Comparison of ENCODE assay signal across 18 cellular contexts in genomic region chr9:127237801-127238200, GRCh38. TPM values are rescaled to one million over a fixed set of nuclear protein-coding genes. Genes with fewer than 3 reads are reported as not detected.
A peak's percentile ranks its signal among the peaks of the same experiment; 100 is the strongest.
DNase-seq lines count a peak whose midpoint lies in the region; ATAC-seq, FAIRE-seq and TF ChIP-seq lines count a peak whose summit lies in the region.
"Had no signal": no experiment of that assay in that cellular context is flagged by ENCODE, and none has a peak within 500 bp of the region (broad histone marks: within the 10 kb centered on the region; RNA-seq: fewer than 3 reads in every experiment).

No MANE protein-coding gene starts in this region.

- H3K4me1 Mint-ChIP-seq in type B pancreatic cell (ENCODE audit: unreplicated experiment): peaks cover 24% of the 10 kb centered on the region
- no peaks in the 10 kb centered on the region for H3K4me1 Mint-ChIP-seq in activated CD4-positive, alpha-beta T cell treated with anti-CD3 and anti-CD28 coated beads for 36 hours

- peaks cover 0 to 32% (median 5%) of the 10 kb centered on the region in 12 donors for H3K4me1 ChIP-seq in heart left ventricle
- H3K4me1 ChIP-seq: BLaER1 treated with 17β-estradiol and CSF1 and Interleukin-3, amounts not matched to agents 10 nM and 100 nM had no signal

- no peak for TF ChIP-seq POLR2A in heart left ventricle (IDR thresholded peaks at IDR 0.05)

- H3K4me3 ChIP-seq in heart left ventricle (no peak overlapping the region), bronchial epithelial cell (ENCODE audit: low read depth, low read length) (no peak overlapping the region)
- H3K4me3 ChIP-seq: BLaER1 treated with 17β-estradiol and CSF1 and Interleukin-3, amounts not matched to agents 10 nM and 100 nM had no signal

- H3K27ac Mint-ChIP-seq in type B pancreatic cell: peak overlapping the region; percentile 73
- H3K27ac Mint-ChIP-seq in activated CD4-positive, alpha-beta T cell treated with anti-CD3 and anti-CD28 coated beads for 36 hours: no peak overlapping the region
- H3K27ac Mint-ChIP-seq: CD4-positive, alpha-beta T cell; HFFc6 had no signal

- H3K9me3 ChIP-seq in heart left ventricle: no peaks in the 10 kb centered on the region
- H3K9me3 ChIP-seq: BLaER1 treated with 17β-estradiol and CSF1 and Interleukin-3, amounts not matched to agents 10 nM and 100 nM had no signal

- no peaks in the 10 kb centered on the region for H3K27me3 Mint-ChIP-seq in type B pancreatic cell
- peaks cover 10% of the 10 kb centered on the region for H3K27me3 Mint-ChIP-seq in activated CD4-positive, alpha-beta T cell treated with anti-CD3 and anti-CD28 coated beads for 36 hours

- intact Hi-C loops in heart left ventricle (cut with DNase I) (no loop called here), Right ventricle myocardium inferior (cut with DNase I) (no loop called here)
- intact Hi-C loops in activated CD4-positive, alpha-beta T cell treated with anti-CD3 and anti-CD28 coated beads for 36 hours (cut with DNase I, micrococcal nuclease): no loop called here

- no peaks in the 10 kb centered on the region for H3K9me3 Mint-ChIP-seq in type B pancreatic cell
- no peaks in the 10 kb centered on the region for H3K9me3 Mint-ChIP-seq in activated CD4-positive, alpha-beta T cell treated with anti-CD3 and anti-CD28 coated beads for 36 hours (ENCODE audit: low read depth)
- H3K9me3 Mint-ChIP-seq: CD4-positive, alpha-beta T cell; HFFc6 had no signal

- DNase-seq in heart left ventricle (no peak), Right ventricle myocardium inferior (ENCODE audit: missing footprints) (no peak), bronchial epithelial cell (ENCODE audit: low read depth) (peak; percentile 10), islet precursor cell (peak; percentile 65), type B pancreatic cell (ENCODE audit: extremely low spot score, unreplicated experiment) (no peak), GM10266 (ENCODE audit: extremely low spot score) (no peak)
- DNase-seq in activated CD4-positive, alpha-beta T cell treated with anti-CD3 and anti-CD28 coated beads for 36 hours: no peak
- DNase-seq: ACHN; Calu3; CD4-positive, alpha-beta T cell; DMS79; HCEC 1CT; HFFc6 had no signal

- no peak for TF ChIP-seq CTCF in heart left ventricle (IDR thresholded peaks at IDR 0.05)
- TF ChIP-seq CTCF in bronchial epithelial cell (IDR thresholded peaks at IDR 0.05; ENCODE audit: insufficient read depth, low read length, severe bottlenecking): no peak
- no peak for TF ChIP-seq CTCF in type B pancreatic cell (conservative IDR thresholded peaks at IDR 0.05)
- TF ChIP-seq CTCF in GM10266 (IDR thresholded peaks at IDR 0.05; ENCODE audit: control insufficient read depth, insufficient read depth, low read depth, missing control alignments): no peak

- FAIRE-seq in bronchial epithelial cell (lab: Jason Lieb, UNC): no peak
- FAIRE-seq: G401.6, GM12892, H1 had no signal

- no peak overlapping the region for H3K4me3 Mint-ChIP-seq in type B pancreatic cell
- no peak overlapping the region for H3K4me3 Mint-ChIP-seq in activated CD4-positive, alpha-beta T cell treated with anti-CD3 and anti-CD28 coated beads for 36 hours
- H3K4me3 Mint-ChIP-seq: CD4-positive, alpha-beta T cell; HFFc6 had no signal

- H3K36me3 Mint-ChIP-seq in type B pancreatic cell: peaks cover 13% of the 10 kb centered on the region
- no peaks in the 10 kb centered on the region for H3K36me3 Mint-ChIP-seq in activated CD4-positive, alpha-beta T cell treated with anti-CD3 and anti-CD28 coated beads for 36 hours (ENCODE audit: low read depth)

- H3K27ac ChIP-seq in heart left ventricle: peak overlapping the region in 1 of 12 donors; percentile 42
- H3K27ac ChIP-seq: BLaER1 treated with 17β-estradiol and CSF1 and Interleukin-3, amounts not matched to agents 10 nM and 100 nM had no signal

- WGBS in heart left ventricle, 4 donors: 58 to 92% (median 72%) methylated on average over 2 to 4 of the region's 4 CpGs

- ATAC-seq in heart left ventricle (peak in 3 of 4 donors; percentile 49 to 63 (median 50)), Right ventricle myocardium inferior (no peak), GM21526 (IDR thresholded peaks at IDR 0.05; ENCODE audit: low FRiP score, unreplicated experiment) (no peak)
- ATAC-seq in activated CD4-positive, alpha-beta T cell treated with anti-CD3 and anti-CD28 coated beads for 36 hours: no peak

- H3K27me3 ChIP-seq in heart left ventricle (no peaks in the 10 kb centered on the region), bronchial epithelial cell (ENCODE audit: control insufficient read depth, insufficient read depth, low read length) (no peaks in the 10 kb centered on the region)
- H3K27me3 ChIP-seq: BLaER1 treated with 17β-estradiol and CSF1 and Interleukin-3, amounts not matched to agents 10 nM and 100 nM had no signal

- CTCF ChIA-PET in activated CD4-positive, alpha-beta T cell treated with anti-CD3 and anti-CD28 coated beads for 36 hours (lab: Charles Lee): interaction anchor here (0.6 to 0.7 kb wide), 2 partner anchors 48 to 420 kb away, joined by 3 to 4 read pairs; no protein-coding TSS in a partner anchor

- H3K36me3 ChIP-seq in heart left ventricle (peaks cover 0 to 6% (median 0%) of the 10 kb centered on the region in 9 donors), bronchial epithelial cell (ENCODE audit: control insufficient read depth, insufficient read depth, low read length) (no peaks in the 10 kb centered on the region)
- H3K36me3 ChIP-seq: BLaER1 treated with 17β-estradiol and CSF1 and Interleukin-3, amounts not matched to agents 10 nM and 100 nM had no signal

- POLR2A ChIA-PET in activated CD4-positive, alpha-beta T cell treated with anti-CD3 and anti-CD28 coated beads for 36 hours (lab: Charles Lee): no interaction called here

RNA-seq across cellular contexts. Expression of gene GARNL3, which starts 26.8 kb away (rescaled TPM):
- total RNA-seq in heart left ventricle (10 to 100 TPM; 11.9 to 60.4 (median 26.0) TPM), Right ventricle myocardium inferior (13.1 TPM), bronchial epithelial cell (2.4 and 5.4 TPM in 2 replicates), type B pancreatic cell (ENCODE audit: low replicate concordance) (11.1 and 19.7 TPM in 2 replicates)
- polyA plus RNA-seq in heart left ventricle: 10 to 100 TPM in 1 of 2 donors, 1 to 10 TPM in 1; 7.1 to 14.9 TPM
- 1 to 10 TPM; 2.5 to 3.4 TPM for total RNA-seq in activated CD4-positive, alpha-beta T cell treated with anti-CD3 and anti-CD28 coated beads for 36 hours

Comparison
In these comparisons a context has a peak if more than half of its experiments do, and no peak if none do; other contexts are left out.
1. ATAC-seq: peak in heart left ventricle (3 of 4); none in Right ventricle myocardium inferior (single experiment), GM21526 (single experiment) and activated CD4-positive, alpha-beta T cell treated with anti-CD3 and anti-CD28 coated beads for 36 hours (single experiment).
2. DNase-seq: peak in bronchial epithelial cell (single experiment) and islet precursor cell (single experiment); none in heart left ventricle (0 of 5), Right ventricle myocardium inferior (single experiment), type B pancreatic cell (single experiment), GM10266 (single experiment) and activated CD4-positive, alpha-beta T cell treated with anti-CD3 and anti-CD28 coated beads for 36 hours (single experiment).